In genomic region chr3:30299674-30300423, GRCh38 we compare ENCODE assay signal across 19 cellular contexts.
"Had no signal": no experiment of that assay in that cellular context is flagged by ENCODE, and none has a peak within 500 bp of the region (broad histone marks: within the 10 kb centered on the region; RNA-seq: fewer than 3 reads in every experiment).

No MANE protein-coding gene starts in this region.

- H3K27ac ChIP-seq: left lung, psoas muscle, stomach, thoracic aorta had no signal

- H3K27me3 ChIP-seq: left lung, stomach had no signal

- H3K27ac Mint-ChIP-seq: activated CD4-positive, alpha-beta T cell treated with anti-CD3 and anti-CD28 coated beads, Interleukin-2, amount 10 ng/mL, durations not matched to agents 7 days and 5 days; activated naive CD4-positive, alpha-beta T cell treated with anti-CD3 and anti-CD28 coated beads for 36 hours; brain; endodermal cell had no signal

- FAIRE-seq: TTC549 had no signal

- H3K36me3 ChIP-seq: left lung, stomach, thoracic aorta had no signal

- H3K9me3 ChIP-seq: left lung, psoas muscle, thoracic aorta had no signal

- H3K36me3 Mint-ChIP-seq: brain had no signal

- H3K27me3 Mint-ChIP-seq: activated CD4-positive, alpha-beta T cell treated with anti-CD3 and anti-CD28 coated beads, Interleukin-2, amount 10 ng/mL, durations not matched to agents 7 days and 5 days; brain had no signal

- ATAC-seq: esophagus mucosa, left lung, psoas muscle had no signal

- H3K4me1 ChIP-seq: left lung, psoas muscle, stomach had no signal

- H3K9me3 Mint-ChIP-seq: activated CD4-positive, alpha-beta T cell treated with anti-CD3 and anti-CD28 coated beads, Interleukin-2, amount 10 ng/mL, durations not matched to agents 7 days and 5 days had no signal

- DNase-seq: activated CD4-positive, alpha-beta T cell treated with anti-CD3 and anti-CD28 coated beads, Interleukin-2, amount 10 ng/mL, durations not matched to agents 7 days and 5 days; activated CD4-positive, CD25-positive, alpha-beta regulatory T cell; activated CD8-positive, alpha-beta memory T cell treated with anti-CD3 and anti-CD28 coated beads for 24 hours; activated naive CD4-positive, alpha-beta T cell treated with anti-CD3 and anti-CD28 coated beads for 36 hours; cerebellar nuclear complex; endodermal cell; foreskin melanocyte; head of caudate nucleus; left lung; mesenchymal stem cell; psoas muscle; stimulated activated CD4-positive, alpha-beta T cell treated with anti-CD3 and anti-CD28 coated beads, Interleukin-15, amount 100 ng/mL, for 24 hours; stomach; T-helper 2 cell had no signal

- H3K4me1 Mint-ChIP-seq: brain, nephron had no signal

- H3K4me3 ChIP-seq: left lung, psoas muscle, stomach, thoracic aorta had no signal

- H3K4me3 Mint-ChIP-seq: activated CD4-positive, alpha-beta T cell treated with anti-CD3 and anti-CD28 coated beads, Interleukin-2, amount 10 ng/mL, durations not matched to agents 7 days and 5 days; activated naive CD4-positive, alpha-beta T cell treated with anti-CD3 and anti-CD28 coated beads for 36 hours; brain; endodermal cell; nephron had no signal
